Comparison of ENCODE assay signal across 15 cellular contexts in genomic region chr11:46251954-46252353, GRCh38. TPM values are rescaled to one million over a fixed set of nuclear protein-coding genes. Genes with fewer than 3 reads are reported as not detected.
"Had no signal": no experiment of that assay in that cellular context is flagged by ENCODE, and none has a peak within 500 bp of the region (broad histone marks: within the 10 kb centered on the region; RNA-seq: fewer than 3 reads in every experiment).

No MANE protein-coding gene starts in this region.

- H3K4me1 ChIP-seq: heart left ventricle, left ventricle myocardium inferior, prostate gland had no signal

- ATAC-seq: activated T-cell treated with anti-CD3 and anti-CD28 coated beads, Interleukin-2, amount 50 U/mL, for 4 hours; foreskin keratinocyte; heart left ventricle; stimulated activated naive B cell treated with anti-CD40 and anti-IgM and Interleukin-4, amounts not matched to agents 10 μg/mL and 1 μg/mL and 100 μg/mL, for 72 hours had no signal

- H3K36me3 ChIP-seq: heart left ventricle, left ventricle myocardium inferior, prostate gland, right lobe of liver had no signal

- H3K27ac ChIP-seq: foreskin keratinocyte, heart left ventricle, left ventricle myocardium inferior, prostate gland, right lobe of liver had no signal

- H3K27me3 Mint-ChIP-seq: activated CD4-positive, alpha-beta memory T cell treated with anti-CD3 and anti-CD28 coated beads for 36 hours had no signal

- H3K4me3 ChIP-seq: heart left ventricle, left ventricle myocardium inferior, prostate gland, right lobe of liver had no signal

- H3K36me3 Mint-ChIP-seq: activated CD4-positive, alpha-beta memory T cell treated with anti-CD3 and anti-CD28 coated beads for 36 hours; activated naive CD8-positive, alpha-beta T cell treated with anti-CD3 and anti-CD28 coated beads, Interleukin-2, amount 10 ng/mL, durations not matched to agents 7 days and 5 days; memory B cell; stimulated activated naive B cell treated with anti-CD40 and anti-IgM and Interleukin-4, amounts not matched to agents 10 μg/mL and 1 μg/mL and 100 μg/mL, for 72 hours had no signal

- FAIRE-seq: keratinocyte had no signal

- H3K27me3 ChIP-seq: foreskin keratinocyte, heart left ventricle, right lobe of liver had no signal

- H3K9me3 Mint-ChIP-seq: activated CD4-positive, alpha-beta memory T cell treated with anti-CD3 and anti-CD28 coated beads for 36 hours; activated naive CD8-positive, alpha-beta T cell treated with anti-CD3 and anti-CD28 coated beads, Interleukin-2, amount 10 ng/mL, durations not matched to agents 7 days and 5 days; activated T-cell treated with anti-CD3 and anti-CD28 coated beads, Interleukin-2, amount 50 U/mL, for 4 hours; memory B cell; stimulated activated naive B cell treated with anti-CD40 and anti-IgM and Interleukin-4, amounts not matched to agents 10 μg/mL and 1 μg/mL and 100 μg/mL, for 72 hours had no signal

- H3K4me1 Mint-ChIP-seq: memory B cell had no signal

- H3K4me3 Mint-ChIP-seq: activated CD4-positive, alpha-beta memory T cell treated with anti-CD3 and anti-CD28 coated beads for 36 hours; activated naive CD8-positive, alpha-beta T cell treated with anti-CD3 and anti-CD28 coated beads, Interleukin-2, amount 10 ng/mL, durations not matched to agents 7 days and 5 days; activated T-cell treated with anti-CD3 and anti-CD28 coated beads, Interleukin-2, amount 50 U/mL, for 4 hours; memory B cell; stimulated activated naive B cell treated with anti-CD40 and anti-IgM and Interleukin-4, amounts not matched to agents 10 μg/mL and 1 μg/mL and 100 μg/mL, for 72 hours had no signal

- DNase-seq: activated CD4-positive, alpha-beta memory T cell treated with anti-CD3 and anti-CD28 coated beads for 36 hours; activated CD4-positive, CD25-positive, alpha-beta regulatory T cell treated with anti-CD3 and anti-CD28 coated beads, Interleukin-2, amount 50 U/mL, for 72 hours; activated naive CD8-positive, alpha-beta T cell treated with anti-CD3 and anti-CD28 coated beads, Interleukin-2, amount 10 ng/mL, durations not matched to agents 7 days and 5 days; activated T-cell treated with anti-CD3 and anti-CD28 coated beads, Interleukin-2, amount 50 U/mL, for 4 hours; aorta; foreskin keratinocyte; heart left ventricle; left ventricle myocardium inferior; stimulated activated CD4-positive, alpha-beta T cell treated with anti-CD3 and anti-CD28 coated beads, Interleukin-2, amount 100 ng/mL, for 24 hours; stimulated activated naive B cell treated with anti-CD40 and anti-IgM and Interleukin-4, amounts not matched to agents 10 μg/mL and 1 μg/mL and 100 μg/mL, for 72 hours; substantia nigra had no signal

- H3K27ac Mint-ChIP-seq: activated CD4-positive, alpha-beta memory T cell treated with anti-CD3 and anti-CD28 coated beads for 36 hours; activated naive CD8-positive, alpha-beta T cell treated with anti-CD3 and anti-CD28 coated beads, Interleukin-2, amount 10 ng/mL, durations not matched to agents 7 days and 5 days; memory B cell; stimulated activated naive B cell treated with anti-CD40 and anti-IgM and Interleukin-4, amounts not matched to agents 10 μg/mL and 1 μg/mL and 100 μg/mL, for 72 hours had no signal

- H3K9me3 ChIP-seq: heart left ventricle, left ventricle myocardium inferior, prostate gland, right lobe of liver had no signal

RNA-seq across cellular contexts. Expression of gene CREB3L1, which starts 25.5 kb away (rescaled TPM):
- total RNA-seq: activated CD4-positive, alpha-beta memory T cell treated with anti-CD3 and anti-CD28 coated beads for 36 hours; activated naive CD8-positive, alpha-beta T cell treated with anti-CD3 and anti-CD28 coated beads, Interleukin-2, amount 10 ng/mL, durations not matched to agents 7 days and 5 days had no signal
- polyA plus RNA-seq: keratinocyte had no signal
